In the genomic region with DNA sequence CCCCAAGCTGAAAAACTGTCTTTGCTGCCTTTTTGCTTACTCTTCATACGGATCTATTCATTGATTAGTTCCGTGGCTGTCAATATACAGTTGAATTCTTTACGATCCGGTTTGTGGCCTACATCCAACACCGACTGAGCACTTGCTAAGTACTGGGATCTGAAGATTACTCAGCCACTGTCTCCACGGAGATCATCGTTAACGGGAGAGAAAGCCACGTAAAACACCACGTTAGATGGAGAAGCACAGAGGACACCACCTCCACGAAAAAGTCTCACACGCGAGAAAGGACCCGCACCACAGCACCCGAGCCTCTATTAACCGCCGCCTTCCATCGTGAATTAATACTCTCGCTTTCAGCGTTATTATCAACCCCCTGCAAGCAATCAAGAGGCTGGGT, we compare ENCODE assay signal across 8 cellular contexts.
DNase-seq lines count a peak whose midpoint lies in the region; ATAC-seq and TF ChIP-seq lines count a peak whose summit lies in the region.

No MANE protein-coding gene starts in this region.

- peak overlapping the region; percentile 97 for H3K27ac Mint-ChIP-seq in stimulated activated effector memory CD8-positive, alpha-beta T cell treated with anti-CD3 and anti-CD28 coated beads, Interleukin-12 subunit alpha, Interleukin-12 subunit beta, amount 100 ng/mL, for 72 hours

- peak overlapping the region; percentile 77 to 91 (median 82); a peak in 21 of 22 replicates for H3K27ac ChIP-seq in BLaER1 treated with 17β-estradiol and CSF1 and Interleukin-3, amounts not matched to agents 10 nM and 100 nM
- H3K27ac ChIP-seq in HL-60 (replicated peaks), result peak overlapping the region; percentile 71
- no peak overlapping the region for H3K27ac ChIP-seq in iPS-18a (ENCODE audit: low read length)

- ATAC-seq in stimulated activated effector memory CD8-positive, alpha-beta T cell treated with anti-CD3 and anti-CD28 coated beads, Interleukin-12 subunit alpha, Interleukin-12 subunit beta, amount 100 ng/mL, for 72 hours, result no peak
- ATAC-seq in GM21360 (IDR thresholded peaks at IDR 0.05; ENCODE audit: unreplicated experiment), result no peak
- no peak for ATAC-seq in GM19455 (IDR thresholded peaks at IDR 0.05; ENCODE audit: unreplicated experiment)

- H3K4me1 ChIP-seq in BLaER1 treated with 17β-estradiol and CSF1 and Interleukin-3, amounts not matched to agents 10 nM and 100 nM, result peaks cover 22 to 29% (median 25%) of the 10 kb centered on the region in 10 experiments
- peaks cover 16% of the 10 kb centered on the region for H3K4me1 ChIP-seq in adipocyte (ENCODE audit: control insufficient read depth, insufficient read depth, low read length)
- H3K4me1 ChIP-seq in iPS-18a (ENCODE audit: control insufficient read depth, low read depth, low read length), result peaks cover 5% of the 10 kb centered on the region

- H3K36me3 ChIP-seq in BLaER1 treated with 17β-estradiol and CSF1 and Interleukin-3, amounts not matched to agents 10 nM and 100 nM, result peaks cover 21 to 47% (median 38%) of the 10 kb centered on the region in 11 experiments
- H3K36me3 ChIP-seq in adipocyte (ENCODE audit: control insufficient read depth, insufficient read depth, low read length, severe bottlenecking) (peaks cover 24% of the 10 kb centered on the region), iPS-18a (ENCODE audit: control insufficient read depth, low read depth, low read length) (peaks cover 9% of the 10 kb centered on the region)

- peak overlapping the region; percentile 78 to 90 (median 89) for H3K9ac ChIP-seq in BLaER1 treated with 17β-estradiol and CSF1 and Interleukin-3, amounts not matched to agents 10 nM and 100 nM
- H3K9ac ChIP-seq in adipocyte (ENCODE audit: low read length), result peak overlapping the region; percentile 98
- peak overlapping the region; percentile 89 for H3K9ac ChIP-seq in iPS-18a (ENCODE audit: low read length)

- H3K4me2 ChIP-seq in BLaER1 treated with 17β-estradiol and CSF1 and Interleukin-3, amounts not matched to agents 10 nM and 100 nM, result peak overlapping the region; percentile 83 to 97 (median 91)

- no peaks in the 10 kb centered on the region for H3K27me3 ChIP-seq in BLaER1 treated with 17β-estradiol and CSF1 and Interleukin-3, amounts not matched to agents 10 nM and 100 nM
- H3K27me3 ChIP-seq in HL-60 (ENCODE audit: insufficient read depth, poor library complexity, severe bottlenecking) (no peaks in the 10 kb centered on the region), adipocyte (replicated peaks; ENCODE audit: control insufficient read depth, insufficient read depth, low read length) (no peaks in the 10 kb centered on the region), iPS-18a (ENCODE audit: control insufficient read depth, insufficient read depth, low read length) (no peaks in the 10 kb centered on the region)

- peaks cover 36% of the 10 kb centered on the region for H3K36me3 Mint-ChIP-seq in stimulated activated effector memory CD8-positive, alpha-beta T cell treated with anti-CD3 and anti-CD28 coated beads, Interleukin-12 subunit alpha, Interleukin-12 subunit beta, amount 100 ng/mL, for 72 hours

- no peak for TF ChIP-seq CTCF in HL-60 (IDR thresholded peaks at IDR 0.05; ENCODE audit: insufficient read depth, low read length)

- H3K9me3 ChIP-seq in BLaER1 treated with 17β-estradiol and CSF1 and Interleukin-3, amounts not matched to agents 10 nM and 100 nM (replicated peaks in 1 of 11), result no peaks in the 10 kb centered on the region
- H3K9me3 ChIP-seq in adipocyte (ENCODE audit: control insufficient read depth, low read length) (no peaks in the 10 kb centered on the region), iPS-18a (ENCODE audit: control insufficient read depth, low read depth, low read length) (no peaks in the 10 kb centered on the region)

- H3K4me3 Mint-ChIP-seq in stimulated activated effector memory CD8-positive, alpha-beta T cell treated with anti-CD3 and anti-CD28 coated beads, Interleukin-12 subunit alpha, Interleukin-12 subunit beta, amount 100 ng/mL, for 72 hours, result peak overlapping the region; percentile 97

- H3K4me1 Mint-ChIP-seq in stimulated activated effector memory CD8-positive, alpha-beta T cell treated with anti-CD3 and anti-CD28 coated beads, Interleukin-12 subunit alpha, Interleukin-12 subunit beta, amount 100 ng/mL, for 72 hours, result peaks cover 29% of the 10 kb centered on the region

- H3K9me3 Mint-ChIP-seq in stimulated activated effector memory CD8-positive, alpha-beta T cell treated with anti-CD3 and anti-CD28 coated beads, Interleukin-12 subunit alpha, Interleukin-12 subunit beta, amount 100 ng/mL, for 72 hours, result no peaks in the 10 kb centered on the region

- peaks cover 0 to 13% (median 0%) of the 10 kb centered on the region in 11 experiments; a peak in 3 of 22 replicates for H4K20me1 ChIP-seq in BLaER1 treated with 17β-estradiol and CSF1 and Interleukin-3, amounts not matched to agents 10 nM and 100 nM

- H3K4me3 ChIP-seq in BLaER1 treated with 17β-estradiol and CSF1 and Interleukin-3, amounts not matched to agents 10 nM and 100 nM, result peak overlapping the region; percentile 71 to 97 (median 86)
- H3K4me3 ChIP-seq in HL-60 (replicated peaks; ENCODE audit: insufficient read depth, low read length), result peak overlapping the region; percentile 100
- H3K4me3 ChIP-seq in adipocyte (ENCODE audit: low read length), result peak overlapping the region; percentile 100
- peak overlapping the region; percentile 97 for H3K4me3 ChIP-seq in iPS-18a (ENCODE audit: low read length)

- DNase-seq in HL-60 (ENCODE audit: low read depth in 1 of 2, low spot score in 1 of 2), result peak in 1 of 2 experiments; percentile 7
- peak; percentile 47 for DNase-seq in adipocyte (ENCODE audit: low read depth)
- DNase-seq in stimulated activated effector memory CD8-positive, alpha-beta T cell treated with anti-CD3 and anti-CD28 coated beads, Interleukin-12 subunit alpha, Interleukin-12 subunit beta, amount 100 ng/mL, for 72 hours (ENCODE audit: low spot score in 2 of 2), result no peak
- DNase-seq in DMS153 treated with DMSO at 0.1 percent for 48 hours (lab: John Stamatoyannopoulos, UW; ENCODE audit: unreplicated experiment), result no peak
